8 cellular contexts compared by ENCODE assay signal in the genomic region with DNA sequence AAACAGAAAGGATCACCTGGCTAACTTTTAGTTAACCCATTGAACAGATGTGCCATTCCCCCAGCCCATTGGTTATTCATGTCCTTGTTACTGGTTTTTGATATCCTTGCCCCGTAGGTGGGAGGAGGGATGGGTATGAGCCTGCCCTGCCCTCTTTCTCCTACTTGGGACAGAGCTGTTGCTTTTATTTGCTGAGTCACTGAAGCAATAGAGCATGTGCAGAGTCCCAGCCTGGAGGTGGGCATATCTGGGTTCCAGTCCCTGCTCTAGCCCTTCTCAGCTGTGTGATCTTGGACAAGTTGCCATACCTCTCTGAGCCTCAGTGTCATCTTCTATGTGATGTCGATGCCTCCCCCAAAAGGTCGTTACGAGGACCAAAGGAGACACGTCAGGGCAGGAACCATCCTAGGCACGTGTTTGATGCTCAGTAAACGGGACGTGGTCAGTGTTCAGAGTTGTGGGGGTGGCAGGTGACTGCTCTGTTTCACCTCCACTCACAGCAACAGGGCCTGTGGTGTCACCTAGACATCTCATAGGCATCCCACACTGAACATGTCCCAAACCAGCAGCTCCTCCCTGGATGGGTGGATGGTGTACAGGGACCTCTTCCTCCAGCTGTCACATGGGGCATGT.
DNase-seq lines count a peak whose midpoint lies in the region; ATAC-seq, FAIRE-seq and TF ChIP-seq lines count a peak whose summit lies in the region.

No MANE protein-coding gene starts in this region.

- FAIRE-seq in frontal cortex (lab: Jason Lieb, UNC), result no peak

- H3K27ac Mint-ChIP-seq in activated naive CD4-positive, alpha-beta T cell treated with anti-CD3 and anti-CD28 coated beads for 36 hours, result peak overlapping the region; percentile 67
- H3K27ac Mint-ChIP-seq in activated CD8-positive, alpha-beta T cell treated with anti-CD3 and anti-CD28 coated beads, Interleukin-2, amount 10 ng/mL, durations not matched to agents 7 days and 5 days, result peak overlapping the region; percentile 81
- peak overlapping the region; percentile 74 to 91 (median 83) for H3K27ac Mint-ChIP-seq in immature natural killer cell
- H3K27ac Mint-ChIP-seq in CD14-positive monocyte, result peak overlapping the region in 1 of 7 donors; percentile 83

- TF ChIP-seq CTCF in upper lobe of right lung (IDR thresholded peaks at IDR 0.05) (no peak), CD14-positive monocyte (IDR thresholded peaks at IDR 0.05) (no peak)

- no peaks in the 10 kb centered on the region for H3K36me3 ChIP-seq in upper lobe of right lung

- POLR2A ChIA-PET in activated CD8-positive, alpha-beta T cell treated with anti-CD3 and anti-CD28 coated beads, Interleukin-2, amount 10 ng/mL, durations not matched to agents 7 days and 5 days (lab: Charles Lee), result interaction anchor here (0.5 to 1.8 kb wide), 8 partner anchors 36 to 131 kb away, joined by 3 to 9 read pairs (median 4); a partner anchor contains a TSS

- no peaks in the 10 kb centered on the region for H3K9me3 Mint-ChIP-seq in activated naive CD4-positive, alpha-beta T cell treated with anti-CD3 and anti-CD28 coated beads for 36 hours
- no peaks in the 10 kb centered on the region for H3K9me3 Mint-ChIP-seq in activated CD8-positive, alpha-beta T cell treated with anti-CD3 and anti-CD28 coated beads, Interleukin-2, amount 10 ng/mL, durations not matched to agents 7 days and 5 days (ENCODE audit: insufficient read depth)
- H3K9me3 Mint-ChIP-seq in immature natural killer cell, result no peaks in the 10 kb centered on the region
- H3K9me3 Mint-ChIP-seq in CD14-positive monocyte, result no peaks in the 10 kb centered on the region

- no peaks in the 10 kb centered on the region for H3K27me3 ChIP-seq in upper lobe of right lung

- peak overlapping the region; percentile 66 for H3K27ac ChIP-seq in upper lobe of right lung

- no peaks in the 10 kb centered on the region for H3K27me3 Mint-ChIP-seq in activated naive CD4-positive, alpha-beta T cell treated with anti-CD3 and anti-CD28 coated beads for 36 hours (ENCODE audit: low read depth)
- H3K27me3 Mint-ChIP-seq in activated CD8-positive, alpha-beta T cell treated with anti-CD3 and anti-CD28 coated beads, Interleukin-2, amount 10 ng/mL, durations not matched to agents 7 days and 5 days (ENCODE audit: low read depth), result no peaks in the 10 kb centered on the region
- H3K27me3 Mint-ChIP-seq in immature natural killer cell (ENCODE audit: low read depth in 3 of 3) (peaks cover 7 to 8% (median 8%) of the 10 kb centered on the region in 3 donors), CD14-positive monocyte (ENCODE audit: low read depth in 3 of 3) (peaks cover 0 to 1% (median 1%) of the 10 kb centered on the region in 3 donors)

- no peaks in the 10 kb centered on the region for H3K9me3 ChIP-seq in upper lobe of right lung

- H3K4me1 Mint-ChIP-seq in activated naive CD4-positive, alpha-beta T cell treated with anti-CD3 and anti-CD28 coated beads for 36 hours (ENCODE audit: low read depth), result peaks cover 64% of the 10 kb centered on the region
- peaks cover 67% of the 10 kb centered on the region for H3K4me1 Mint-ChIP-seq in activated CD8-positive, alpha-beta T cell treated with anti-CD3 and anti-CD28 coated beads, Interleukin-2, amount 10 ng/mL, durations not matched to agents 7 days and 5 days (ENCODE audit: low read depth)
- H3K4me1 Mint-ChIP-seq in immature natural killer cell (peaks cover 77 to 92% of the 10 kb centered on the region in 2 donors), CD14-positive monocyte (peaks cover 44% of the 10 kb centered on the region)

- H3K4me3 Mint-ChIP-seq in activated naive CD4-positive, alpha-beta T cell treated with anti-CD3 and anti-CD28 coated beads for 36 hours, result peak overlapping the region; percentile 61
- peak overlapping the region; percentile 67 for H3K4me3 Mint-ChIP-seq in activated CD8-positive, alpha-beta T cell treated with anti-CD3 and anti-CD28 coated beads, Interleukin-2, amount 10 ng/mL, durations not matched to agents 7 days and 5 days
- H3K4me3 Mint-ChIP-seq in immature natural killer cell (peak overlapping the region; percentile 59 to 82 (median 72)), CD14-positive monocyte (no peak overlapping the region)

- CTCF ChIA-PET in activated naive CD4-positive, alpha-beta T cell treated with anti-CD3 and anti-CD28 coated beads for 36 hours (lab: Charles Lee), result interaction anchor here (0.6 to 1.8 kb wide), 8 partner anchors 16 to 375 kb away, joined by 3 to 7 read pairs (median 4); no protein-coding TSS in a partner anchor
- CTCF ChIA-PET in activated CD8-positive, alpha-beta T cell treated with anti-CD3 and anti-CD28 coated beads, Interleukin-2, amount 10 ng/mL, durations not matched to agents 7 days and 5 days (lab: Charles Lee), result interaction anchor here (0.7 to 5.5 kb wide), 14 partner anchors 21 to 375 kb away, joined by 3 to 55 read pairs (median 4); no protein-coding TSS in a partner anchor

- intact Hi-C loops in activated naive CD4-positive, alpha-beta T cell treated with anti-CD3 and anti-CD28 coated beads for 36 hours (cut with micrococcal nuclease), result loop anchor here (1.0 to 2.0 kb wide), 4 partner anchors 51 to 130 kb away; a partner anchor contains a TSS
- intact Hi-C loops in upper lobe of right lung (cut with DNase I) (no loop called here), CD14-positive monocyte (cut with micrococcal nuclease) (loop anchor here in 1 of 2 donors (10.0 kb wide), 2 partner anchors 124 to 154 kb away; no protein-coding TSS in a partner anchor)

- peaks cover 30% of the 10 kb centered on the region for H3K4me1 ChIP-seq in upper lobe of right lung

- H3K36me3 Mint-ChIP-seq in activated naive CD4-positive, alpha-beta T cell treated with anti-CD3 and anti-CD28 coated beads for 36 hours (ENCODE audit: low read depth), result peaks cover 2% of the 10 kb centered on the region
- H3K36me3 Mint-ChIP-seq in activated CD8-positive, alpha-beta T cell treated with anti-CD3 and anti-CD28 coated beads, Interleukin-2, amount 10 ng/mL, durations not matched to agents 7 days and 5 days (ENCODE audit: low read depth), result peaks cover 6% of the 10 kb centered on the region
- H3K36me3 Mint-ChIP-seq in immature natural killer cell, result no peaks in the 10 kb centered on the region
- H3K36me3 Mint-ChIP-seq in CD14-positive monocyte, result peaks cover 18 to 34% of the 10 kb centered on the region in 2 donors

- DNase-seq in activated naive CD4-positive, alpha-beta T cell treated with anti-CD3 and anti-CD28 coated beads for 36 hours, result peak; percentile 55
- DNase-seq in activated naive CD4-positive, alpha-beta T cell (lab: John Stamatoyannopoulos, UW), result no peak
- peak; percentile 61 for DNase-seq in activated CD8-positive, alpha-beta T cell treated with anti-CD3 and anti-CD28 coated beads, Interleukin-2, amount 10 ng/mL, durations not matched to agents 7 days and 5 days
- no peak for DNase-seq in immature natural killer cell
- DNase-seq in upper lobe of right lung, result no peak
- no peak for DNase-seq in frontal cortex (ENCODE audit: low spot score in 2 of 2)
- no peak for DNase-seq in CD14-positive monocyte (ENCODE audit: low spot score)

- H3K4me3 ChIP-seq in upper lobe of right lung, result peak overlapping the region; percentile 37

- ATAC-seq in activated CD8-positive, alpha-beta T cell treated with anti-CD3 and anti-CD28 coated beads, Interleukin-2, amount 10 ng/mL, durations not matched to agents 7 days and 5 days, result peak; percentile 52
- ATAC-seq in upper lobe of right lung, result peak; percentile 60
- no peak for ATAC-seq in GM21825 (IDR thresholded peaks at IDR 0.05; ENCODE audit: unreplicated experiment)

Comparison
In these comparisons a context has a peak if more than half of its experiments do, and no peak if none do; other contexts are left out.
1. DNase-seq: peak in activated naive CD4-positive, alpha-beta T cell treated with anti-CD3 and anti-CD28 coated beads for 36 hours (single experiment) and activated CD8-positive, alpha-beta T cell treated with anti-CD3 and anti-CD28 coated beads, Interleukin-2, amount 10 ng/mL, durations not matched to agents 7 days and 5 days (single experiment); none in activated naive CD4-positive, alpha-beta T cell (0 of 4), immature natural killer cell (0 of 3), upper lobe of right lung (single experiment), frontal cortex (0 of 2) and CD14-positive monocyte (single experiment).
2. H3K4me3 Mint-ChIP-seq: peak in activated naive CD4-positive, alpha-beta T cell treated with anti-CD3 and anti-CD28 coated beads for 36 hours (single experiment), activated CD8-positive, alpha-beta T cell treated with anti-CD3 and anti-CD28 coated beads, Interleukin-2, amount 10 ng/mL, durations not matched to agents 7 days and 5 days (single experiment) and immature natural killer cell (5 of 5); none in CD14-positive monocyte (0 of 2).